In genomic region chr19:48290341-48290922, GRCh38 we compare ENCODE assay signal across 8 cellular contexts. TPM values are rescaled to one million over a fixed set of nuclear protein-coding genes. Genes with fewer than 3 reads are reported as not detected.
DNase-seq lines count a peak whose midpoint lies in the region; ATAC-seq, FAIRE-seq and TF ChIP-seq lines count a peak whose summit lies in the region.

No MANE protein-coding gene starts in this region.

- no peak for FAIRE-seq in D721Med (lab: Jason Lieb, UNC)

- peak overlapping the region; percentile 95 for H3K4me2 ChIP-seq in fibroblast of lung (ENCODE audit: extremely low read depth, insufficient read depth, low read length)

- ATAC-seq in RWPE2 (ENCODE audit: low read depth) (peak; percentile 62), HG03442 (IDR thresholded peaks at IDR 0.05; ENCODE audit: unreplicated experiment) (no peak), HG03097 (IDR thresholded peaks at IDR 0.05; ENCODE audit: low FRiP score, unreplicated experiment) (no peak), GM18502 (IDR thresholded peaks at IDR 0.05; ENCODE audit: poor library complexity, unreplicated experiment) (no peak)

- no peaks in the 10 kb centered on the region for H4K20me1 ChIP-seq in fibroblast of lung (ENCODE audit: control insufficient read depth, extremely low read depth, insufficient read depth, low read length)

- no peak for TF ChIP-seq EP300 in ovary (IDR thresholded peaks at IDR 0.05)

- no peaks in the 10 kb centered on the region for H3K27me3 ChIP-seq in GM06990 (replicated peaks; ENCODE audit: control insufficient read depth, insufficient read depth, low read length)
- no peaks in the 10 kb centered on the region for H3K27me3 ChIP-seq in RWPE2 (ENCODE audit: insufficient read depth, poor library complexity, severe bottlenecking)
- H3K27me3 ChIP-seq in fibroblast of lung (ENCODE audit: control insufficient read depth, insufficient read depth, low read length) = no peaks in the 10 kb centered on the region
- no peaks in the 10 kb centered on the region for H3K27me3 ChIP-seq in ovary

- H3K79me2 ChIP-seq in fibroblast of lung (ENCODE audit: control insufficient read depth, insufficient read depth, low read length) = no peaks in the 10 kb centered on the region

- DNase-seq in GM06990 (ENCODE audit: extremely low read depth, insufficient read length) = no peak
- no peak for DNase-seq in RWPE2 (ENCODE audit: low spot score)
- peak; percentile 26 to 78 for DNase-seq in fibroblast of lung (ENCODE audit: low read depth in 2 of 2)
- DNase-seq in ovary = no peak
- no peak for DNase-seq in D721Med (ENCODE audit: insufficient read length, low spot score)

- WGBS in ovary, 3 donors = 6 to 9% (median 8%) methylated on average over 16 to 17 of the region's 17 CpGs

- H3K9ac ChIP-seq in fibroblast of lung (ENCODE audit: insufficient read depth, low read length) = no peak overlapping the region

- no peak for TF ChIP-seq CTCF in GM06990 (IDR thresholded peaks at IDR 0.05; ENCODE audit: insufficient read depth, low read length, poor library complexity, severe bottlenecking)
- TF ChIP-seq CTCF in RWPE2 (IDR thresholded peaks at IDR 0.05; ENCODE audit: poor library complexity, severe bottlenecking) = no peak
- peak; percentile 26 to 27 for TF ChIP-seq CTCF in fibroblast of lung (conservative IDR thresholded peaks at IDR 0.05 in 1 of 2, IDR thresholded peaks at IDR 0.05 in 1 of 2; ENCODE audit: low read depth in 1 of 2, low read length in 2 of 2)
- no peak for TF ChIP-seq CTCF in ovary (IDR thresholded peaks at IDR 0.05)
- TF ChIP-seq CTCF in D721Med (IDR thresholded peaks at IDR 0.05; ENCODE audit: insufficient read depth, missing control alignments) = no peak

- H2AFZ ChIP-seq in fibroblast of lung (ENCODE audit: low read length) = peak overlapping the region; percentile 70

- peaks cover 2% of the 10 kb centered on the region; the same call in 1 of the 2 replicates for H3K36me3 ChIP-seq in GM06990 (ENCODE audit: control insufficient read depth, insufficient read depth, low read length)
- peaks cover 9% of the 10 kb centered on the region; the same call in 1 of the 2 replicates for H3K36me3 ChIP-seq in RWPE2 (ENCODE audit: low read depth)
- H3K36me3 ChIP-seq in fibroblast of lung (ENCODE audit: control insufficient read depth, insufficient read depth, low read length) = no peaks in the 10 kb centered on the region
- H3K36me3 ChIP-seq in ovary = no peaks in the 10 kb centered on the region

- H3K4me1 ChIP-seq in RWPE2 (ENCODE audit: insufficient read depth, poor library complexity, severe bottlenecking) (peaks cover 4% of the 10 kb centered on the region), fibroblast of lung (ENCODE audit: control insufficient read depth, extremely low read depth, insufficient read depth, low read length) (peaks cover 3% of the 10 kb centered on the region), ovary (ENCODE audit: insufficient read depth) (no peaks in the 10 kb centered on the region)

- intact Hi-C loops in ovary (cut with DNase I) = no loop called here

- peak overlapping the region; percentile 55 for H3K4me3 ChIP-seq in GM06990 (replicated peaks; ENCODE audit: low read depth, low read length)
- peak overlapping the region; percentile 32 for H3K4me3 ChIP-seq in RWPE2 (ENCODE audit: severe bottlenecking)
- H3K4me3 ChIP-seq in fibroblast of lung (replicated peaks in 1 of 4; ENCODE audit: control extremely low read depth in 1 of 4, insufficient read depth in 1 of 4, low read depth in 3 of 4, low read length in 4 of 4) = peak overlapping the region; percentile 35 to 60 (median 55)
- peak overlapping the region; percentile 43 for H3K4me3 ChIP-seq in ovary

- no peak overlapping the region for H3K27ac ChIP-seq in RWPE2 (ENCODE audit: poor library complexity, severe bottlenecking)
- H3K27ac ChIP-seq in fibroblast of lung (ENCODE audit: insufficient read depth, low read length) = peak overlapping the region; percentile 14
- H3K27ac ChIP-seq in ovary = no peak overlapping the region

- TF ChIP-seq POLR2A in ovary (IDR thresholded peaks at IDR 0.05) = no peak

- H3K9me3 ChIP-seq in RWPE2 (ENCODE audit: severe bottlenecking) = no peaks in the 10 kb centered on the region
- no peaks in the 10 kb centered on the region for H3K9me3 ChIP-seq in fibroblast of lung (ENCODE audit: control insufficient read depth, insufficient read depth, low read depth, low read length)
- H3K9me3 ChIP-seq in ovary = no peaks in the 10 kb centered on the region

RNA-seq across cellular contexts. Expression of gene ZNF114, which starts 20.6 kb away (rescaled TPM):
- total RNA-seq in fibroblast of lung (0.26 TPM in 1 of 2 replicates, not detected in the other), ovary (under 1 TPM in 5 of 7 donors, not detected in 2; 0.20 to 0.71 (median 0.67) TPM)
- polyA plus RNA-seq in fibroblast of lung (0.05 and 0.49 TPM in 2 replicates), ovary (1 to 10 TPM in 1 of 2 donors, under 1 TPM in 1; 0.19 to 1.1 TPM)
- polyA plus RNA-seq in fibroblast of lung (2012) = 0.17 TPM in 1 of 2 replicates, not detected in the other
- not detected in 2 replicates for polyA minus RNA-seq in fibroblast of lung (ENCODE audit: low replicate concordance)

RNA-seq across cellular contexts. Expression of gene CARD8, which starts 34.7 kb away (rescaled TPM):
- 12.1 and 24.1 TPM in 2 replicates for total RNA-seq in fibroblast of lung
- polyA plus RNA-seq in fibroblast of lung = 15.1 and 16.4 TPM in 2 replicates
- polyA plus RNA-seq in fibroblast of lung (2012) = 14.5 and 16.4 TPM in 2 replicates
- polyA minus RNA-seq in fibroblast of lung (ENCODE audit: low replicate concordance) = 12.0 and 14.8 TPM in 2 replicates
- total RNA-seq in ovary = 10 to 100 TPM; 10.0 to 36.0 (median 24.9) TPM
- 10 to 100 TPM; 20.8 to 48.0 TPM for polyA plus RNA-seq in ovary

RNA-seq across cellular contexts. Expression of gene EMP3, which starts 34.9 kb away (rescaled TPM):
- 168 and 246 TPM in 2 replicates for total RNA-seq in fibroblast of lung
- polyA plus RNA-seq in fibroblast of lung = 303 and 488 TPM in 2 replicates
- 529 and 765 TPM in 2 replicates for polyA plus RNA-seq in fibroblast of lung (2012)
- polyA minus RNA-seq in fibroblast of lung (ENCODE audit: low replicate concordance) = 721 and 1,057 TPM in 2 replicates
- 100 to 1,000 TPM in 5 of 7 donors, 10 to 100 TPM in 2; 23.2 to 148 (median 120) TPM for total RNA-seq in ovary
- polyA plus RNA-seq in ovary = 100 to 1,000 TPM in 1 of 2 donors, 10 to 100 TPM in 1; 92.5 to 163 TPM

Comparison
In these comparisons a context has a peak if more than half of its experiments do, and no peak if none do; other contexts are left out.
1. DNase-seq: peak in fibroblast of lung (2 of 2); none in GM06990 (single experiment), RWPE2 (single experiment), ovary (0 of 5) and D721Med (single experiment).
2. CTCF ChIP-seq: peak in fibroblast of lung (2 of 2); none in GM06990 (single experiment), RWPE2 (single experiment), ovary (0 of 3) and D721Med (single experiment).
3. Peak in every context shown above with its lines, with median percentiles within 50 percentile points of each other: H3K4me3 ChIP-seq.